ENCODE assay signal across 21 cellular contexts in the genomic region with DNA sequence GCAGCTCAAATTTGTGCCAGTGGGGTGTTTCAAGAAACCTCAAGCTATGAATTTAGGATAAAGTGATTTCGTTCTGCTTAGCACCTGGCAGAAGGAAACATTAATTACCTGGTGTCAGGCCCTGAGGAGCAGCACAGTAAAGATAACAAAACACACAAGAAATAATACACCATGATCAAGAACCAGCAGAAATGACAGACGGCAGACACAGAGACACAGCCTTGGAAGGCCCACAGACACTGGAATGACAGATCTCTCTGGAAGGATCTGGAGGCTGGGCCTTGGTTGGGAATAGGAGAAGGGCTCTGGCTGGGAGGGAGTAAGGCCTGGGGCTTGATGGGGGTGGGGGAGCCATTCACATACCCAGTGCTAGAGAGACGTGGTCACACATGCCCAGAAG. TPM values are rescaled to one million over a fixed set of nuclear protein-coding genes. Genes with fewer than 3 reads are reported as not detected.
A peak's percentile ranks its signal among the peaks of the same experiment; 100 is the strongest.
DNase-seq lines count a peak whose midpoint lies in the region; ATAC-seq and TF ChIP-seq lines count a peak whose summit lies in the region.
"Had no signal": no experiment of that assay in that cellular context is flagged by ENCODE, and none has a peak within 500 bp of the region (broad histone marks: within the 10 kb centered on the region; RNA-seq: fewer than 3 reads in every experiment).

No MANE protein-coding gene starts in this region.

- ATAC-seq in WTC11: no peak
- ATAC-seq: CD8-positive, alpha-beta T cell; GM12878 had no signal

- H4K20me1 ChIP-seq in BLaER1 treated with 17β-estradiol and CSF1 and Interleukin-3, amounts not matched to agents 10 nM and 100 nM: no peaks in the 10 kb centered on the region
- H4K20me1 ChIP-seq in PC-9 (ENCODE audit: insufficient read depth): no peaks in the 10 kb centered on the region
- H4K20me1 ChIP-seq: BLaER1 had no signal

- H3K27ac ChIP-seq in BLaER1 treated with 17β-estradiol and CSF1 and Interleukin-3, amounts not matched to agents 10 nM and 100 nM: peak overlapping the region in 7 of 11 experiments; percentile 66 to 96 (median 91); a peak in 11 of 22 replicates
- H3K27ac ChIP-seq in tibial artery: no peak overlapping the region
- no peak overlapping the region for H3K27ac ChIP-seq in PC-9
- H3K27ac ChIP-seq: BLaER1, HL-60 had no signal

- DNase-seq in WTC11 (ENCODE audit: low spot score): no peak
- no peak for DNase-seq in tibial artery
- DNase-seq in PC-9: no peak
- DNase-seq: 8988T; Calu3; CD8-positive, alpha-beta T cell; DMS 273 treated with DMSO at 0.1 percent for 48 hours; DMS53; DND-41; EL; IMR-90; KBM-7 had no signal

- peaks cover 43% of the 10 kb centered on the region for H3K27me3 Mint-ChIP-seq in WTC11 (ENCODE audit: low read depth)

- H2AFZ ChIP-seq in PC-9: no peak overlapping the region

- H3K4me2 ChIP-seq in BLaER1 treated with 17β-estradiol and CSF1 and Interleukin-3, amounts not matched to agents 10 nM and 100 nM: peak overlapping the region in 8 of 11 experiments; percentile 1 to 90 (median 78); a peak in 10 of 22 replicates
- no peak overlapping the region for H3K4me2 ChIP-seq in PC-9
- H3K4me2 ChIP-seq: BLaER1 had no signal

- H3K36me3 ChIP-seq in BLaER1 treated with 17β-estradiol and CSF1 and Interleukin-3, amounts not matched to agents 10 nM and 100 nM: no peaks in the 10 kb centered on the region
- H3K36me3 ChIP-seq in tibial artery: no peaks in the 10 kb centered on the region
- no peaks in the 10 kb centered on the region for H3K36me3 ChIP-seq in PC-9 (ENCODE audit: low read depth)
- H3K36me3 ChIP-seq: BLaER1, HAP-1 had no signal

- H3K9me2 ChIP-seq in PC-9 (ENCODE audit: insufficient read depth): no peaks in the 10 kb centered on the region

- H3K4me1 ChIP-seq in BLaER1 treated with 17β-estradiol and CSF1 and Interleukin-3, amounts not matched to agents 10 nM and 100 nM: peaks cover 27 to 99% (median 78%) of the 10 kb centered on the region in 10 experiments
- H3K4me1 ChIP-seq in tibial artery (no peaks in the 10 kb centered on the region), PC-9 (replicated peaks; ENCODE audit: insufficient read depth) (no peaks in the 10 kb centered on the region)
- H3K4me1 ChIP-seq: HAP-1 had no signal

- no peaks in the 10 kb centered on the region for H3F3A ChIP-seq in PC-9 (ENCODE audit: insufficient read depth, low read depth)

- H3K9me3 ChIP-seq in BLaER1 treated with 17β-estradiol and CSF1 and Interleukin-3, amounts not matched to agents 10 nM and 100 nM (replicated peaks in 1 of 11): peaks cover 0 to 19% (median 10%) of the 10 kb centered on the region in 11 experiments; a peak in 12 of 22 replicates
- no peaks in the 10 kb centered on the region for H3K9me3 ChIP-seq in tibial artery
- no peaks in the 10 kb centered on the region for H3K9me3 ChIP-seq in PC-9 (ENCODE audit: insufficient read depth, low read depth)

- no peaks in the 10 kb centered on the region for H3K79me2 ChIP-seq in PC-9 (ENCODE audit: low read depth)

- POLR2A ChIA-PET in WTC11 (lab: Charles Lee): no interaction called here
- POLR2A ChIA-PET in PC-9 (lab: Charles Lee; ENCODE audit: unreplicated experiment): interaction anchor here (0.6 kb wide), 1 partner anchor 16 kb away, joined by 4 read pairs; no protein-coding TSS in a partner anchor

- H3K9me3 Mint-ChIP-seq in WTC11: no peaks in the 10 kb centered on the region
- H3K9me3 Mint-ChIP-seq: CD8-positive, alpha-beta T cell had no signal

- CTCF ChIA-PET in WTC11 (lab: Charles Lee) (interaction anchor here (1.3 kb wide), 1 partner anchor 17 kb away, joined by 4 read pairs; no protein-coding TSS in a partner anchor), PC-9 (lab: Charles Lee) (no interaction called here)

- H3K27ac Mint-ChIP-seq in WTC11: no peak overlapping the region
- H3K27ac Mint-ChIP-seq: CD8-positive, alpha-beta T cell had no signal

- TF ChIP-seq CTCF in WTC11 (IDR thresholded peaks at IDR 0.05) (no peak), tibial artery (IDR thresholded peaks at IDR 0.05) (no peak), PC-9 (conservative IDR thresholded peaks at IDR 0.05) (no peak)

- H3K4me3 ChIP-seq in BLaER1 treated with 17β-estradiol and CSF1 and Interleukin-3, amounts not matched to agents 10 nM and 100 nM: no peak overlapping the region
- H3K4me3 ChIP-seq in tibial artery (no peak overlapping the region), PC-9 (no peak overlapping the region)
- H3K4me3 ChIP-seq: BLaER1, GM12878, HAP-1 had no signal

- H3K27me3 ChIP-seq in BLaER1 treated with 17β-estradiol and CSF1 and Interleukin-3, amounts not matched to agents 10 nM and 100 nM: peaks cover 0 to 9% (median 4%) of the 10 kb centered on the region in 11 experiments; a peak in 10 of 22 replicates
- H3K27me3 ChIP-seq in tibial artery (peaks cover 0 to 44% of the 10 kb centered on the region in 2 donors), PC-9 (ENCODE audit: insufficient read depth, low read depth) (peaks cover 50% of the 10 kb centered on the region)
- H3K27me3 ChIP-seq: BLaER1 had no signal

- intact Hi-C loops in tibial artery (cut with DNase I; ENCODE audit: low total_unique reads) (no loop called here), PC-9 (cut with micrococcal nuclease; ENCODE audit: unreplicated experiment) (no loop called here)

- no TSS peak for BruUV-seq in PC-9 (replicated peaks; lab: Mats Ljungman, UMichigan)

- no peak overlapping the region for H3K4me3 Mint-ChIP-seq in WTC11
- H3K4me3 Mint-ChIP-seq: CD8-positive, alpha-beta T cell had no signal

- H3K9ac ChIP-seq in BLaER1 treated with 17β-estradiol and CSF1 and Interleukin-3, amounts not matched to agents 10 nM and 100 nM: peak overlapping the region in 1 of 11 experiments; percentile 1; a peak in 1 of 22 replicates
- H3K9ac ChIP-seq: BLaER1 had no signal

- peaks cover 10% of the 10 kb centered on the region for H3K4me1 Mint-ChIP-seq in WTC11

- no peaks in the 10 kb centered on the region for H3K36me3 Mint-ChIP-seq in WTC11
- H3K36me3 Mint-ChIP-seq: CD8-positive, alpha-beta T cell had no signal

TF ChIP-seq in WTC11, 78 proteins besides CTCF, POLR2A, EP300 and RAD21:
- TF ChIP-seq ZNF317 (CRISPR knock-in tag; IDR thresholded peaks at IDR 0.05; ENCODE audit: borderline replicate concordance, low read depth): peak; percentile 63; the same call in 1 of the 2 replicates
- no peak for TF ChIP-seq ZBTB21 (CRISPR knock-in tag; IDR thresholded peaks at IDR 0.05; ENCODE audit: borderline replicate concordance)
- TF ChIP-seq, protein P1, sequence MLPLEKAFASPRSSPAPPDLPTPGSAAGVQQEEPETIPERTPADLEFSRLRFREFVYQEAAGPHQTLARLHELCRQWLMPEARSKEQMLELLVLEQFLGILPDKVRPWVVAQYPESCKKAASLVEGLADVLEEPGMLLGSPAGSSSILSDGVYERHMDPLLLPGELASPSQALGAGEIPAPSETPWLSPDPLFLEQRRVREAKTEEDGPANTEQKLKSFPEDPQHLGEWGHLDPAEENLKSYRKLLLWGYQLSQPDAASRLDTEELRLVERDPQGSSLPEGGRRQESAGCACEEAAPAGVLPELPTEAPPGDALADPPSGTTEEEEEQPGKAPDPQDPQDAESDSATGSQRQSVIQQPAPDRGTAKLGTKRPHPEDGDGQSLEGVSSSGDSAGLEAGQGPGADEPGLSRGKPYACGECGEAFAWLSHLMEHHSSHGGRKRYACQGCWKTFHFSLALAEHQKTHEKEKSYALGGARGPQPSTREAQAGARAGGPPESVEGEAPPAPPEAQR (CRISPR knock-in tag; IDR thresholded peaks at IDR 0.05): no peak
- TF ChIP-seq, protein P2, sequence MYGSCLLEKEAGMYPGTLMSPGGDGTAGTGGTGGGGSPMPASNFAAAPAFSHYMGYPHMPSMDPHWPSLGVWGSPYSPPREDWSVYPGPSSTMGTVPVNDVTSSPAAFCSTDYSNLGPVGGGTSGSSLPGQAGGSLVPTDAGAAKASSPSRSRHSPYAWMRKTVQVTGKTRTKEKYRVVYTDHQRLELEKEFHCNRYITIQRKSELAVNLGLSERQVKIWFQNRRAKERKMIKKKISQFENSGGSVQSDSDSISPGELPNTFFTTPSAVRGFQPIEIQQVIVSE (CRISPR knock-in tag; IDR thresholded peaks at IDR 0.05; ENCODE audit: borderline replicate concordance): no peak
- no peak for TF ChIP-seq TP53 (CRISPR knock-in tag; IDR thresholded peaks at IDR 0.05)
TF ChIP-seq in WTC11: peak in this region for 1.

RNA-seq across cellular contexts. Expression of a gene that starts 10.8 kb away (rescaled TPM):
- total RNA-seq in WTC11 (2021) (0.14 TPM in 1 of 3 replicates, not detected in the others), PC-9 (2021) (not detected in 2 replicates)
- total RNA-seq: A673; Calu3; CD8-positive, alpha-beta T cell; G401; GM12878; H1; HT1080; IMR-90 had no signal

RNA-seq across cellular contexts. Expression of a gene that starts 26.5 kb away (rescaled TPM):
- total RNA-seq in WTC11 (2021) (36.8 to 43.9 TPM (median 39.8 TPM) in 3 replicates), PC-9 (2021) (17.4 and 21.3 TPM in 2 replicates)

RNA-seq across cellular contexts. Expression of a gene that starts 43.9 kb away (rescaled TPM):
- 32.9 to 36.7 TPM (median 36.2 TPM) in 3 replicates for total RNA-seq in WTC11 (2021)
- total RNA-seq in PC-9 (2021): 38.0 and 52.2 TPM in 2 replicates

RNA-seq across cellular contexts. Expression of a gene that starts 45.0 kb away (rescaled TPM):
- 1.4 to 2.5 TPM (median 1.7 TPM) in 3 replicates for total RNA-seq in WTC11 (2021)
- 2.5 and 2.7 TPM in 2 replicates for total RNA-seq in PC-9 (2021)
- total RNA-seq: A673; CD8-positive, alpha-beta T cell; G401; H1; HT1080 had no signal

RNA-seq across cellular contexts. Expression of a gene that starts 50.5 kb away (rescaled TPM):
- 0.61 to 1.7 TPM (median 1.7 TPM) in 3 replicates for total RNA-seq in WTC11 (2021)
- not detected in 2 replicates for total RNA-seq in PC-9 (2021)
- total RNA-seq: A673, Calu3, G401, GM12878, HT1080, IMR-90 had no signal

Comparison
In these comparisons a context has a peak if more than half of its experiments do, and no peak if none do; other contexts are left out.
1. H3K27ac ChIP-seq: peak in BLaER1 treated with 17β-estradiol and CSF1 and Interleukin-3, amounts not matched to agents 10 nM and 100 nM (7 of 11); none in tibial artery (0 of 2) and PC-9 (single experiment).